ENCODE assay signal across 8 cellular contexts in genomic region chr1:28258628-28259251, GRCh38. TPM values are rescaled to one million over a fixed set of nuclear protein-coding genes. Genes with fewer than 3 reads are reported as not detected.
DNase-seq lines count a peak whose midpoint lies in the region; ATAC-seq, FAIRE-seq and TF ChIP-seq lines count a peak whose summit lies in the region.

No MANE protein-coding gene starts in this region.

- H3K4me3 ChIP-seq in GM12875 (ENCODE audit: low read depth, low read length) (peak overlapping the region; percentile 17), sigmoid colon (peak overlapping the region; percentile 77 to 87 (median 80))

- POLR2A ChIA-PET in RWPE1 (lab: Yijun Ruan, JAX; ENCODE audit: low non-redundant PET): interaction anchor here (0.5 kb wide), 1 partner anchor 24 kb away, joined by 3 read pairs; no protein-coding TSS in a partner anchor

- H3K27ac ChIP-seq in RWPE1 (peak overlapping the region; percentile 93), epithelial cell of prostate (peak overlapping the region; percentile 99), sigmoid colon (peak overlapping the region; percentile 78 to 98 (median 91))

- no peaks in the 10 kb centered on the region for H3K9me3 ChIP-seq in sigmoid colon

- CTCF ChIA-PET in RWPE1 (lab: Yijun Ruan, JAX): interaction anchor here (1.7 kb wide), 1 partner anchor 10 kb away, joined by 8 read pairs; no protein-coding TSS in a partner anchor

- FAIRE-seq in D721Med (lab: Jason Lieb, UNC): no peak

- intact Hi-C loops in sigmoid colon (cut with DNase I): no loop called here

- peaks cover 0 to 29% (median 18%) of the 10 kb centered on the region in 4 donors for H3K4me1 ChIP-seq in sigmoid colon

- no peaks in the 10 kb centered on the region for H3K36me3 ChIP-seq in sigmoid colon

- ATAC-seq in HG03342 (IDR thresholded peaks at IDR 0.05; ENCODE audit: unreplicated experiment): no peak
- ATAC-seq in HG03039 (IDR thresholded peaks at IDR 0.05; ENCODE audit: unreplicated experiment): no peak

- DNase-seq in RWPE1 (ENCODE audit: low spot score) (no peak), epithelial cell of prostate (ENCODE audit: low read depth, low spot score) (no peak), sigmoid colon (no peak), D721Med (ENCODE audit: insufficient read length, low spot score) (no peak), KG1 (lab: John Stamatoyannopoulos, UW) (no peak)

- WGBS in sigmoid colon, 2 donors: 10 to 20% methylated on average over 12 of the region's 12 CpGs

- TF ChIP-seq CTCF in GM12875 (IDR thresholded peaks at IDR 0.05; ENCODE audit: borderline replicate concordance, insufficient read depth, low read depth, low read length): no peak
- no peak for TF ChIP-seq CTCF in RWPE1 (conservative IDR thresholded peaks at IDR 0.05; ENCODE audit: low read depth)
- TF ChIP-seq CTCF in sigmoid colon (IDR thresholded peaks at IDR 0.05): no peak
- TF ChIP-seq CTCF in D721Med (IDR thresholded peaks at IDR 0.05; ENCODE audit: insufficient read depth, missing control alignments): no peak

- no peak for TF ChIP-seq EP300 in sigmoid colon (IDR thresholded peaks at IDR 0.05)

- H3K27me3 ChIP-seq in sigmoid colon: no peaks in the 10 kb centered on the region

- no peak for TF ChIP-seq POLR2A in sigmoid colon (IDR thresholded peaks at IDR 0.05)

RNA-seq across cellular contexts. Expression of gene SESN2, which starts 0.6 kb away (rescaled TPM):
- 1 to 10 TPM; 4.9 to 6.3 (median 5.9) TPM for total RNA-seq in sigmoid colon
- polyA plus RNA-seq in sigmoid colon: 10 to 100 TPM; 12.9 to 36.5 (median 16.8) TPM

RNA-seq across cellular contexts. Expression of gene ATP5IF1, which starts 22.8 kb away (rescaled TPM):
- 100 to 1,000 TPM; 167 to 260 (median 205) TPM for total RNA-seq in sigmoid colon
- polyA plus RNA-seq in sigmoid colon: 1,000 to 10,000 TPM in 1 of 3 donors, 100 to 1,000 TPM in 2; 663 to 1,120 (median 759) TPM

RNA-seq across cellular contexts. Expression of gene DNAJC8, which starts 25.9 kb away (rescaled TPM):
- 10 to 100 TPM; 87.8 to 94.3 (median 94.2) TPM for total RNA-seq in sigmoid colon
- polyA plus RNA-seq in sigmoid colon: 10 to 100 TPM; 64.5 to 79.3 (median 73.2) TPM
